19 cellular contexts compared by ENCODE assay signal in genomic region chr7:52825611-52826010, GRCh38.
"Had no signal": no experiment of that assay in that cellular context is flagged by ENCODE, and none has a peak within 500 bp of the region (broad histone marks: within the 10 kb centered on the region; RNA-seq: fewer than 3 reads in every experiment).

No MANE protein-coding gene starts in this region.

- H3K36me3 ChIP-seq: neural progenitor cell, ovary had no signal

- ATAC-seq: left colon; left ventricle myocardium superior; natural killer cell treated with Interleukin-12 subunit alpha and Interleukin-12 subunit beta and Interleukin-15 and Interleukin-18, amount 100 ng/mL, for 72 hours; right cardiac atrium had no signal

- H3K27ac ChIP-seq: dorsolateral prefrontal cortex, hepatocyte, neural progenitor cell, ovary had no signal

- H3K4me3 ChIP-seq: dorsolateral prefrontal cortex, hepatocyte, lung, neural progenitor cell, ovary had no signal

- H3K4me2 ChIP-seq: hepatocyte, neural progenitor cell had no signal

- H3K79me2 ChIP-seq: hepatocyte had no signal

- H2AFZ ChIP-seq: hepatocyte, neural progenitor cell had no signal

- H3K9ac ChIP-seq: neural progenitor cell had no signal

- H3K4me1 ChIP-seq: neural progenitor cell had no signal

- DNase-seq: dorsolateral prefrontal cortex; effector CD8-positive, alpha-beta T cell; foreskin melanocyte; head of caudate nucleus; left colon; left ventricle myocardium superior; mesenchymal stem cell; midbrain; nucleus accumbens; ovary; right cardiac atrium; small intestine; stimulated activated CD4-positive, alpha-beta T cell treated with anti-CD3 and anti-CD28 coated beads, Interleukin-2, amount 100 ng/mL, for 48 hours; stimulated activated naive CD4-positive, alpha-beta T cell treated with Interleukin-2 at 50 U/mL for 16 hours; trophoblast cell had no signal

- H3K9me3 ChIP-seq: ovary had no signal

- H3K27me3 ChIP-seq: dorsolateral prefrontal cortex, hepatocyte, neural progenitor cell, ovary had no signal
